Comparison of ENCODE assay signal across 1 cellular context in the genomic region with DNA sequence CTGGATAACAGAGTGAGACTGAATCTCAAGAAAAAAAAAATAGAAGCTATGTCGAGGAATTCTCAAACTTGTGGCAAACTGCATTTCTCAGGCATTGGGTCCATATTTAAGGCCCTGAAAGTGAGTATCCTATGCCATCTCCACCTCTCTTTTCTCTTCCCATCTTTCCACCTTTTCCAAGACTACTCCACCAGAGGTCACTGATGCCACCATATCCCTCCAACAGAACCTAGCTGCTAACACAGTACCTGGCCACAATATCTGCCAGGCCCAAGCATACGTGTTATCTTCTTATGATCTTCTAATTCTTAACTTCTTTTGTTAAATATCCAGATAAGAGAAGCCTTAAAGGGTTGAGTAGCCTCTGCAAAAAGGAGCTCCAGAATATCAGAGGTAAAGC.
TF ChIP-seq lines count a peak whose summit lies in the region.

No MANE protein-coding gene starts in this region.

TF ChIP-seq in GM23338, 12 proteins besides CTCF, POLR2A, EP300 and RAD21 (continued from another document):
- TF ChIP-seq, protein P1, sequence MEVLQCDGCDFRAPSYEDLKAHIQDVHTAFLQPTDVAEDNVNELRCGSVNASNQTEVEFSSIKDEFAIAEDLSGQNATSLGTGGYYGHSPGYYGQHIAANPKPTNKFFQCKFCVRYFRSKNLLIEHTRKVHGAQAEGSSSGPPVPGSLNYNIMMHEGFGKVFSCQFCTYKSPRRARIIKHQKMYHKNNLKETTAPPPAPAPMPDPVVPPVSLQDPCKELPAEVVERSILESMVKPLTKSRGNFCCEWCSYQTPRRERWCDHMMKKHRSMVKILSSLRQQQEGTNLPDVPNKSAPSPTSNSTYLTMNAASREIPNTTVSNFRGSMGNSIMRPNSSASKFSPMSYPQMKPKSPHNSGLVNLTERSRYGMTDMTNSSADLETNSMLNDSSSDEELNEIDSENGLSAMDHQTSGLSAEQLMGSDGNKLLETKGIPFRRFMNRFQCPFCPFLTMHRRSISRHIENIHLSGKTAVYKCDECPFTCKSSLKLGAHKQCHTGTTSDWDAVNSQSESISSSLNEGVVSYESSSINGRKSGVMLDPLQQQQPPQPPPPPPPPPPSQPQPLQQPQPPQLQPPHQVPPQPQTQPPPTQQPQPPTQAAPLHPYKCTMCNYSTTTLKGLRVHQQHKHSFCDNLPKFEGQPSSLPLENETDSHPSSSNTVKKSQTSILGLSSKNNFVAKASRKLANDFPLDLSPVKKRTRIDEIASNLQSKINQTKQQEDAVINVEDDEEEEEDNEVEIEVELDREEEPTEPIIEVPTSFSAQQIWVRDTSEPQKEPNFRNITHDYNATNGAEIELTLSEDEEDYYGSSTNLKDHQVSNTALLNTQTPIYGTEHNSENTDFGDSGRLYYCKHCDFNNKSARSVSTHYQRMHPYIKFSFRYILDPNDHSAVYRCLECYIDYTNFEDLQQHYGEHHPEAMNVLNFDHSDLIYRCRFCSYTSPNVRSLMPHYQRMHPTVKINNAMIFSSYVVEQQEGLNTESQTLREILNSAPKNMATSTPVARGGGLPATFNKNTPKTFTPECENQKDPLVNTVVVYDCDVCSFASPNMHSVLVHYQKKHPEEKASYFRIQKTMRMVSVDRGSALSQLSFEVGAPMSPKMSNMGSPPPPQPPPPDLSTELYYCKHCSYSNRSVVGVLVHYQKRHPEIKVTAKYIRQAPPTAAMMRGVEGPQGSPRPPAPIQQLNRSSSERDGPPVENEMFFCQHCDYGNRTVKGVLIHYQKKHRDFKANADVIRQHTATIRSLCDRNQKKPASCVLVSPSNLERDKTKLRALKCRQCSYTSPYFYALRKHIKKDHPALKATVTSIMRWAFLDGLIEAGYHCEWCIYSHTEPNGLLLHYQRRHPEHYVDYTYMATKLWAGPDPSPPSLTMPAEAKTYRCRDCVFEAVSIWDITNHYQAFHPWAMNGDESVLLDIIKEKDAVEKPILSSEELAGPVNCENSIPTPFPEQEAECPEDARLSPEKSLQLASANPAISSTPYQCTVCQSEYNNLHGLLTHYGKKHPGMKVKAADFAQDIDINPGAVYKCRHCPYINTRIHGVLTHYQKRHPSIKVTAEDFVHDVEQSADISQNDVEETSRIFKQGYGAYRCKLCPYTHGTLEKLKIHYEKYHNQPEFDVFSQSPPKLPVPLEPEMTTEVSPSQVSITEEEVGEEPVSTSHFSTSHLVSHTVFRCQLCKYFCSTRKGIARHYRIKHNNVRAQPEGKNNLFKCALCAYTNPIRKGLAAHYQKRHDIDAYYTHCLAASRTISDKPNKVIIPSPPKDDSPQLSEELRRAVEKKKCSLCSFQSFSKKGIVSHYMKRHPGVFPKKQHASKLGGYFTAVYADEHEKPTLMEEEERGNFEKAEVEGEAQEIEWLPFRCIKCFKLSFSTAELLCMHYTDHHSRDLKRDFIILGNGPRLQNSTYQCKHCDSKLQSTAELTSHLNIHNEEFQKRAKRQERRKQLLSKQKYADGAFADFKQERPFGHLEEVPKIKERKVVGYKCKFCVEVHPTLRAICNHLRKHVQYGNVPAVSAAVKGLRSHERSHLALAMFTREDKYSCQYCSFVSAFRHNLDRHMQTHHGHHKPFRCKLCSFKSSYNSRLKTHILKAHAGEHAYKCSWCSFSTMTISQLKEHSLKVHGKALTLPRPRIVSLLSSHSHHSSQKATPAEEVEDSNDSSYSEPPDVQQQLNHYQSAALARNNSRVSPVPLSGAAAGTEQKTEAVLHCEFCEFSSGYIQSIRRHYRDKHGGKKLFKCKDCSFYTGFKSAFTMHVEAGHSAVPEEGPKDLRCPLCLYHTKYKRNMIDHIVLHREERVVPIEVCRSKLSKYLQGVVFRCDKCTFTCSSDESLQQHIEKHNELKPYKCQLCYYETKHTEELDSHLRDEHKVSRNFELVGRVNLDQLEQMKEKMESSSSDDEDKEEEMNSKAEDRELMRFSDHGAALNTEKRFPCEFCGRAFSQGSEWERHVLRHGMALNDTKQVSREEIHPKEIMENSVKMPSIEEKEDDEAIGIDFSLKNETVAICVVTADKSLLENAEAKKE (CRISPR knock-in tag; IDR thresholded peaks at IDR 0.05) = no peak
- TF ChIP-seq CREB1 (CRISPR knock-in tag; IDR thresholded peaks at IDR 0.05; ENCODE audit: low read depth) = no peak
- no peak for TF ChIP-seq ZNF331 (CRISPR knock-in tag; IDR thresholded peaks at IDR 0.05; ENCODE audit: low read depth)
- no peak for TF ChIP-seq EZH2 (IDR thresholded peaks at IDR 0.05; ENCODE audit: low read depth, unreplicated experiment)
- no peak for TF ChIP-seq ETS1 (IDR thresholded peaks at IDR 0.05)
- TF ChIP-seq STAT1 (IDR thresholded peaks at IDR 0.05; ENCODE audit: unreplicated experiment) = no peak
- TF ChIP-seq JUNB (IDR thresholded peaks at IDR 0.05; ENCODE audit: unreplicated experiment) = no peak
- TF ChIP-seq REST (IDR thresholded peaks at IDR 0.05; ENCODE audit: unreplicated experiment) = no peak
- no peak for TF ChIP-seq EZH2phosphoT487 (IDR thresholded peaks at IDR 0.05; ENCODE audit: unreplicated experiment)
- TF ChIP-seq POLR2AphosphoS5 (IDR thresholded peaks at IDR 0.05; ENCODE audit: low read depth) = no peak
- no peak for TF ChIP-seq NANOG (IDR thresholded peaks at IDR 0.05; ENCODE audit: borderline replicate concordance)
